ENCODE assay signal across 9 cellular contexts in genomic region chr1:54277451-54278355, GRCh38.
DNase-seq lines count a peak whose midpoint lies in the region; ATAC-seq and TF ChIP-seq lines count a peak whose summit lies in the region.
"Had no signal": no experiment of that assay in that cellular context is flagged by ENCODE, and none has a peak within 500 bp of the region (broad histone marks: within the 10 kb centered on the region; RNA-seq: fewer than 3 reads in every experiment).

No MANE protein-coding gene starts in this region.

- no peak overlapping the region for H4K5ac ChIP-seq in mesendoderm (ENCODE audit: low read length)

- no peaks in the 10 kb centered on the region for H3K27me3 Mint-ChIP-seq in activated CD8-positive, alpha-beta T cell treated with anti-CD3 and anti-CD28 coated beads for 36 hours
- H3K27me3 Mint-ChIP-seq in immature natural killer cell (ENCODE audit: low read depth in 3 of 3): peaks cover 0 to 7% (median 2%) of the 10 kb centered on the region in 3 donors
- H3K27me3 Mint-ChIP-seq: brain had no signal

- no peaks in the 10 kb centered on the region for H3K9me3 ChIP-seq in subcutaneous abdominal adipose tissue (ENCODE audit: control insufficient read depth in 5 of 5, low read length in 5 of 5)

- H3K79me2 ChIP-seq in mesendoderm (ENCODE audit: control insufficient read depth, insufficient read depth, low read length): peaks cover 41% of the 10 kb centered on the region

- intact Hi-C loops in activated CD8-positive, alpha-beta T cell treated with anti-CD3 and anti-CD28 coated beads for 36 hours (cut with micrococcal nuclease): no loop called here

- H3K9me3 Mint-ChIP-seq in activated CD8-positive, alpha-beta T cell treated with anti-CD3 and anti-CD28 coated beads for 36 hours: no peaks in the 10 kb centered on the region
- H3K9me3 Mint-ChIP-seq in immature natural killer cell: no peaks in the 10 kb centered on the region
- H3K9me3 Mint-ChIP-seq: brain had no signal

- no peak for DNase-seq in activated CD8-positive, alpha-beta T cell treated with anti-CD3 and anti-CD28 coated beads for 36 hours
- no peak for DNase-seq in immature natural killer cell
- DNase-seq in mesendoderm: no peak
- DNase-seq: SHP77 had no signal

- H3K4me1 Mint-ChIP-seq in activated CD8-positive, alpha-beta T cell treated with anti-CD3 and anti-CD28 coated beads for 36 hours (ENCODE audit: low read depth): peaks cover 56% of the 10 kb centered on the region
- H3K4me1 Mint-ChIP-seq in immature natural killer cell: peaks cover 54 to 73% of the 10 kb centered on the region in 2 donors

- no CpG with 5 or more reads among the region's 4 CpGs for WGBS in mesendoderm (ENCODE audit: extremely low coverage, insufficient coverage, low lambda C conversion rate)

- peaks cover 45% of the 10 kb centered on the region for H3K79me1 ChIP-seq in mesendoderm (ENCODE audit: low read length)

- H3K4me2 ChIP-seq in mesendoderm (ENCODE audit: low read length): no peak overlapping the region

- H2BK5ac ChIP-seq in mesendoderm (ENCODE audit: low read length): no peak overlapping the region

- CTCF ChIA-PET in activated CD8-positive, alpha-beta T cell treated with anti-CD3 and anti-CD28 coated beads for 36 hours (lab: Charles Lee): interaction anchor here (0.7 to 1.2 kb wide), 4 partner anchors 8 to 126 kb away, joined by 3 read pairs; no protein-coding TSS in a partner anchor

- no peak overlapping the region for H3K18ac ChIP-seq in mesendoderm (ENCODE audit: low read length)

- H4K8ac ChIP-seq in mesendoderm (ENCODE audit: low read depth, low read length): no peak overlapping the region

- H3K4ac ChIP-seq in mesendoderm (ENCODE audit: low read depth, low read length): no peak overlapping the region

- H3K56ac ChIP-seq in mesendoderm (ENCODE audit: low read length): no peak overlapping the region

- H3K9ac ChIP-seq in subcutaneous abdominal adipose tissue (ENCODE audit: low read length in 5 of 5) (peak overlapping the region in 4 of 5 donors; percentile 16 to 48 (median 26)), mesendoderm (ENCODE audit: low read length) (no peak overlapping the region)

- H3K4me3 ChIP-seq in subcutaneous abdominal adipose tissue (ENCODE audit: low read depth in 1 of 5, low read length in 5 of 5): no peak overlapping the region
- no peak overlapping the region for H3K4me3 ChIP-seq in mesendoderm (ENCODE audit: low read length)

- H3K27ac ChIP-seq in subcutaneous abdominal adipose tissue (ENCODE audit: low read depth, low read length) (peak overlapping the region; percentile 91), mesendoderm (ENCODE audit: low read depth, low read length) (no peak overlapping the region)

- no peak overlapping the region for H2AK5ac ChIP-seq in mesendoderm (ENCODE audit: low read length)

- H3K27me3 ChIP-seq in subcutaneous abdominal adipose tissue (ENCODE audit: control insufficient read depth in 5 of 5, insufficient read depth in 4 of 5, low read length in 5 of 5) (no peaks in the 10 kb centered on the region), mesendoderm (ENCODE audit: insufficient read depth, low read length, poor library complexity) (no peaks in the 10 kb centered on the region)

- H3K4me1 ChIP-seq in subcutaneous abdominal adipose tissue (ENCODE audit: control insufficient read depth in 5 of 5, insufficient read depth in 5 of 5, low read length in 5 of 5): peaks cover 26 to 74% (median 71%) of the 10 kb centered on the region in 5 donors
- peaks cover 20% of the 10 kb centered on the region for H3K4me1 ChIP-seq in mesendoderm (ENCODE audit: control insufficient read depth, low read depth, low read length)

- H3K27ac Mint-ChIP-seq in activated CD8-positive, alpha-beta T cell treated with anti-CD3 and anti-CD28 coated beads for 36 hours: peak overlapping the region; percentile 44
- peak overlapping the region; percentile 50 to 82 (median 78) for H3K27ac Mint-ChIP-seq in immature natural killer cell

- no peak overlapping the region for H2BK15ac ChIP-seq in mesendoderm (replicated peaks; ENCODE audit: low read depth)

- POLR2A ChIA-PET in activated CD8-positive, alpha-beta T cell treated with anti-CD3 and anti-CD28 coated beads for 36 hours (lab: Charles Lee): interaction anchor here (0.7 to 1.7 kb wide), 6 partner anchors 10 to 200 kb away, joined by 3 to 7 read pairs (median 4); no protein-coding TSS in a partner anchor

- TF ChIP-seq CTCF in activated CD8-positive, alpha-beta T cell treated with anti-CD3 and anti-CD28 coated beads for 36 hours (IDR thresholded peaks at IDR 0.05): no peak

- no peak overlapping the region for H3K23ac ChIP-seq in mesendoderm (ENCODE audit: low read length)

- peaks cover 13% of the 10 kb centered on the region for H3K36me3 Mint-ChIP-seq in activated CD8-positive, alpha-beta T cell treated with anti-CD3 and anti-CD28 coated beads for 36 hours (ENCODE audit: low read depth)
- H3K36me3 Mint-ChIP-seq in immature natural killer cell: peaks cover 3 to 11% (median 6%) of the 10 kb centered on the region in 3 donors

- no peak overlapping the region for H3K4me3 Mint-ChIP-seq in activated CD8-positive, alpha-beta T cell treated with anti-CD3 and anti-CD28 coated beads for 36 hours
- H3K4me3 Mint-ChIP-seq in immature natural killer cell: peak overlapping the region in 4 of 5 donors; percentile 18 to 60 (median 42)

- H2BK120ac ChIP-seq in mesendoderm (ENCODE audit: low read depth, low read length): no peak overlapping the region

- H3K36me3 ChIP-seq in subcutaneous abdominal adipose tissue (ENCODE audit: control insufficient read depth in 5 of 5, insufficient read depth in 5 of 5, low read length in 5 of 5) (peaks cover 0 to 16% (median 9%) of the 10 kb centered on the region in 5 donors), mesendoderm (ENCODE audit: control insufficient read depth, insufficient read depth, low read length) (peaks cover 7% of the 10 kb centered on the region)

- ATAC-seq in GM21529 (IDR thresholded peaks at IDR 0.05; ENCODE audit: unreplicated experiment) (peak; percentile 64), HG02884 (IDR thresholded peaks at IDR 0.05; ENCODE audit: unreplicated experiment) (no peak), HG03469 (IDR thresholded peaks at IDR 0.05; ENCODE audit: unreplicated experiment) (no peak)
- peak; percentile 43 for ATAC-seq in activated CD8-positive, alpha-beta T cell treated with anti-CD3 and anti-CD28 coated beads for 36 hours

Comparison
In these comparisons a context has a peak if more than half of its experiments do, and no peak if none do; other contexts are left out.
1. ATAC-seq: peak in GM21529 (single experiment) and activated CD8-positive, alpha-beta T cell treated with anti-CD3 and anti-CD28 coated beads for 36 hours (single experiment); none in HG02884 (single experiment) and HG03469 (single experiment).